Comparison of ENCODE assay signal across 10 cellular contexts in genomic region chr7:123558506-123558874, GRCh38. TPM values are rescaled to one million over a fixed set of nuclear protein-coding genes. Genes with fewer than 3 reads are reported as not detected.
A peak's percentile ranks its signal among the peaks of the same experiment; 100 is the strongest.
DNase-seq lines count a peak whose midpoint lies in the region; ATAC-seq, FAIRE-seq and TF ChIP-seq lines count a peak whose summit lies in the region.
"Had no signal": no experiment of that assay in that cellular context is flagged by ENCODE, and none has a peak within 500 bp of the region (broad histone marks: within the 10 kb centered on the region; RNA-seq: fewer than 3 reads in every experiment).

No MANE protein-coding gene starts in this region.

- peaks cover 3% of the 10 kb centered on the region for H3K27me3 Mint-ChIP-seq in Caco-2 (ENCODE audit: insufficient read depth, unreplicated experiment)

- no peak overlapping the region for H3K4me3 Mint-ChIP-seq in Caco-2 (ENCODE audit: unreplicated experiment)
- H3K4me3 Mint-ChIP-seq: stimulated activated naive CD8-positive, alpha-beta T cell treated with anti-CD3 and anti-CD28 coated beads, Interleukin-15, amount 100 ng/mL, for 72 hours had no signal

- no peaks in the 10 kb centered on the region for H3K9me3 Mint-ChIP-seq in Caco-2 (ENCODE audit: unreplicated experiment)
- H3K9me3 Mint-ChIP-seq: stimulated activated naive CD8-positive, alpha-beta T cell treated with anti-CD3 and anti-CD28 coated beads, Interleukin-15, amount 100 ng/mL, for 72 hours had no signal

- intact Hi-C loops in Caco-2 (cut with micrococcal nuclease; ENCODE audit: unreplicated experiment) (no loop called here), spleen (cut with DNase I; ENCODE audit: low total_unique reads) (no loop called here)

- H3K27ac ChIP-seq in RWPE2 (ENCODE audit: poor library complexity, severe bottlenecking) (peak overlapping the region; percentile 52), gastroesophageal sphincter (peak overlapping the region; percentile 89 to 98 (median 92)), spleen (peak overlapping the region in 7 of 8 donors; percentile 78 to 90 (median 86))

- peaks cover 5% of the 10 kb centered on the region for H3K4me1 Mint-ChIP-seq in Caco-2 (ENCODE audit: low read depth, unreplicated experiment)

- ATAC-seq in RWPE2 (ENCODE audit: low read depth) (no peak), gastroesophageal sphincter (no peak), GM18519 (IDR thresholded peaks at IDR 0.05; ENCODE audit: low FRiP score, unreplicated experiment) (no peak)

- 40 to 74% methylated on average over 1 of the region's 1 CpG for WGBS in gastroesophageal sphincter (ENCODE audit: low coverage in 1 of 2), 2 donors
- WGBS in spleen, 5 donors: 85 to 98% (median 90%) methylated on average over 1 of the region's 1 CpG

- no peak for TF ChIP-seq EP300 in gastroesophageal sphincter (IDR thresholded peaks at IDR 0.05)

- TF ChIP-seq POLR2A in gastroesophageal sphincter (IDR thresholded peaks at IDR 0.05) (no peak), spleen (IDR thresholded peaks at IDR 0.05) (no peak), H54 (IDR thresholded peaks at IDR 0.05; ENCODE audit: low read depth, low read length) (no peak)

- H3K27me3 ChIP-seq in Caco-2 (replicated peaks; ENCODE audit: control insufficient read depth, insufficient read depth, low read length) (no peaks in the 10 kb centered on the region), RWPE2 (ENCODE audit: insufficient read depth, poor library complexity, severe bottlenecking) (no peaks in the 10 kb centered on the region), gastroesophageal sphincter (no peaks in the 10 kb centered on the region), spleen (replicated peaks in 1 of 7) (no peaks in the 10 kb centered on the region)

- POLR2A ChIA-PET in Caco-2 (lab: Charles Lee): no interaction called here

- H3K9me3 ChIP-seq in Caco-2 (no peaks in the 10 kb centered on the region), RWPE2 (ENCODE audit: severe bottlenecking) (no peaks in the 10 kb centered on the region), gastroesophageal sphincter (no peaks in the 10 kb centered on the region), spleen (no peaks in the 10 kb centered on the region)

- CTCF ChIA-PET in Caco-2 (lab: Charles Lee): interaction anchor here (0.6 to 1.6 kb wide), 3 partner anchors 22 to 240 kb away, joined by 3 to 16 read pairs (median 3); no protein-coding TSS in a partner anchor

- H3K36me3 Mint-ChIP-seq in Caco-2 (ENCODE audit: insufficient read depth, unreplicated experiment): no peaks in the 10 kb centered on the region

- no peak for FAIRE-seq in H54 (lab: Jason Lieb, UNC)

- H3K4me3 ChIP-seq in Caco-2 (ENCODE audit: low read depth, low read length): peak overlapping the region; percentile 51; the same call in 1 of the 2 replicates
- H3K4me3 ChIP-seq in RWPE2 (ENCODE audit: severe bottlenecking): peak overlapping the region; percentile 72
- H3K4me3 ChIP-seq in gastroesophageal sphincter: peak overlapping the region; percentile 75 to 81
- H3K4me3 ChIP-seq in spleen: peak overlapping the region in 6 of 8 donors; percentile 69 to 91 (median 84)

- TF ChIP-seq CTCF in Caco-2 (IDR thresholded peaks at IDR 0.05; ENCODE audit: insufficient read depth in 1 of 2, low read depth in 1 of 2, low read length in 1 of 2, severe bottlenecking in 1 of 2, unreplicated experiment in 1 of 2): no peak
- no peak for TF ChIP-seq CTCF in RWPE2 (IDR thresholded peaks at IDR 0.05; ENCODE audit: poor library complexity, severe bottlenecking)
- no peak for TF ChIP-seq CTCF in gastroesophageal sphincter (IDR thresholded peaks at IDR 0.05)
- no peak for TF ChIP-seq CTCF in spleen (IDR thresholded peaks at IDR 0.05 in 8 of 11, conservative IDR thresholded peaks at IDR 0.05 in 3 of 11)

- no TSS peak for BruUV-seq in Caco-2 (replicated peaks; lab: Mats Ljungman, UMichigan)

- no peak for DNase-seq in Caco-2
- no peak for DNase-seq in RWPE2 (ENCODE audit: low spot score)
- no peak for DNase-seq in spleen
- no peak for DNase-seq in A172 (ENCODE audit: low spot score)
- DNase-seq in H54 (ENCODE audit: insufficient read length, low spot score): no peak
- no peak for DNase-seq in NCI-H1694 treated with DMSO at 0.1 percent for 48 hours (lab: John Stamatoyannopoulos, UW)
- DNase-seq: islet precursor cell had no signal

- peaks cover 1% of the 10 kb centered on the region for H3K36me3 ChIP-seq in Caco-2 (ENCODE audit: control insufficient read depth, insufficient read depth, low read length)
- peaks cover 25% of the 10 kb centered on the region for H3K36me3 ChIP-seq in RWPE2 (ENCODE audit: low read depth)
- peaks cover 0 to 3% of the 10 kb centered on the region in 2 donors for H3K36me3 ChIP-seq in gastroesophageal sphincter
- H3K36me3 ChIP-seq in spleen: peaks cover 0 to 20% (median 0%) of the 10 kb centered on the region in 6 donors

- H3K4me1 ChIP-seq in Caco-2 (peaks cover 5% of the 10 kb centered on the region; the same call in 1 of the 2 replicates), RWPE2 (ENCODE audit: insufficient read depth, poor library complexity, severe bottlenecking) (peaks cover 14% of the 10 kb centered on the region), gastroesophageal sphincter (peaks cover 11 to 41% (median 17%) of the 10 kb centered on the region in 3 donors), spleen (peaks cover 6 to 47% (median 36%) of the 10 kb centered on the region in 6 donors)

- no peak overlapping the region for H3K27ac Mint-ChIP-seq in Caco-2 (ENCODE audit: unreplicated experiment)
- H3K27ac Mint-ChIP-seq: stimulated activated naive CD8-positive, alpha-beta T cell treated with anti-CD3 and anti-CD28 coated beads, Interleukin-15, amount 100 ng/mL, for 72 hours had no signal

RNA-seq across cellular contexts. Expression of gene NDUFA5, which starts 0.9 kb away (rescaled TPM):
- 87.9 and 88.9 TPM in 2 replicates for total RNA-seq in Caco-2 (2022)
- total RNA-seq in gastroesophageal sphincter: 100 to 1,000 TPM in 2 of 4 donors, 10 to 100 TPM in 2; 65.4 to 172 (median 115) TPM
- 10 to 100 TPM; 40.6 to 60.5 (median 48.8) TPM for total RNA-seq in spleen
- polyA plus RNA-seq in spleen: 10 to 100 TPM; 67.4 to 85.2 (median 76.0) TPM
- 109 and 133 TPM in 2 replicates for total RNA-seq in A172 (2014; rRNA removed; shearing (Covaris generic))

RNA-seq across cellular contexts. Expression of gene IQUB, which starts 24.1 kb away (rescaled TPM):
- total RNA-seq in Caco-2 (2022) (0.35 and 0.39 TPM in 2 replicates), gastroesophageal sphincter (10 to 100 TPM in 1 of 4 donors, 1 to 10 TPM in 2, under 1 TPM in 1; 0.94 to 18.5 (median 7.2) TPM), spleen (1 to 10 TPM in 1 of 7 donors, under 1 TPM in 6; 0.16 to 1.0 (median 0.43) TPM)
- polyA plus RNA-seq in spleen: under 1 TPM; 0.05 to 0.07 (median 0.06) TPM
- total RNA-seq in A172 (2014; rRNA removed; shearing (Covaris generic)): 0.22 and 0.46 TPM in 2 replicates

RNA-seq across cellular contexts. Expression of gene ASB15, which starts 43.1 kb away (rescaled TPM):
- total RNA-seq in Caco-2 (2022): not detected in 2 replicates
- total RNA-seq in gastroesophageal sphincter: not detected
- total RNA-seq in spleen: not detected
- under 1 TPM in 1 of 3 donors, not detected in 2; 0.03 TPM for polyA plus RNA-seq in spleen
- not detected in 2 replicates for total RNA-seq in A172 (2014; rRNA removed; shearing (Covaris generic))
